Comparison of ENCODE assay signal across 17 cellular contexts in the genomic region with DNA sequence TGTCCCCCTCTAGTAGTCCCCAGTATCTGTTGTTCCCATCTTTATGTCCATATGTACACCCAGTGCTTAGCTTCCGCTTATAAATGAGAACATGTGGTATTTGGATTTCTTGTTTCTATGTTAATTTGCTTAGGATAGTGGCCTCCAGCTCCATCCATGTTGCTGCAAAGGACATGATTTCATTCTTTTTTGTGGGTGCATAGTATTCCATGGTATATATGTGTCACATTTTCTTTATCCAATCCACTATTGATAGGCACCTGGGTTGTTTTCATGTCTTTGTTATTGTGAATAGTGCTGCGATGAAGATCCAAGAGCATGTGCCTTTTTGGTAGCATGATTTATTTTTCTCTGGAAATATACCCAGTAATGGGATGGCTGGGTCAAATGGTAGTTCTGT. TPM values are rescaled to one million over a fixed set of nuclear protein-coding genes. Genes with fewer than 3 reads are reported as not detected.
A peak's percentile ranks its signal among the peaks of the same experiment; 100 is the strongest.
DNase-seq lines count a peak whose midpoint lies in the region; ATAC-seq, FAIRE-seq and TF ChIP-seq lines count a peak whose summit lies in the region.
"Had no signal": no experiment of that assay in that cellular context is flagged by ENCODE, and none has a peak within 500 bp of the region (broad histone marks: within the 10 kb centered on the region; RNA-seq: fewer than 3 reads in every experiment).

No MANE protein-coding gene starts in this region.

- peaks cover 47 to 70% (median 59%) of the 10 kb centered on the region in 4 donors for H3K4me1 Mint-ChIP-seq in CD4-positive, CD25-positive, alpha-beta regulatory T cell
- H3K4me1 Mint-ChIP-seq in endodermal cell, result peaks cover 16% of the 10 kb centered on the region
- H3K4me1 Mint-ChIP-seq in GM23338, result peaks cover 4% of the 10 kb centered on the region; the same call in 2 of the 3 replicates

- no peaks in the 10 kb centered on the region for H3K9me3 ChIP-seq in CD4-positive, CD25-positive, alpha-beta regulatory T cell (ENCODE audit: control insufficient read depth in 2 of 2, low read length in 2 of 2)
- peaks cover 3% of the 10 kb centered on the region; the same call in 1 of the 2 replicates for H3K9me3 ChIP-seq in Loucy (ENCODE audit: insufficient read depth, low read depth, low read length)
- peaks cover 39% of the 10 kb centered on the region for H3K9me3 ChIP-seq in endodermal cell (ENCODE audit: control insufficient read depth, low read length)
- no peaks in the 10 kb centered on the region for H3K9me3 ChIP-seq in SJCRH30 (replicated peaks)
- H3K9me3 ChIP-seq: BE2C had no signal

- H3K4me2 ChIP-seq in Loucy (ENCODE audit: low read depth, low read length, poor library complexity, severe bottlenecking) (peak overlapping the region; percentile 55), GM23338 (no peak overlapping the region)

- no peak overlapping the region for H3K4me3 Mint-ChIP-seq in CD4-positive, CD25-positive, alpha-beta regulatory T cell
- H3K4me3 Mint-ChIP-seq in endodermal cell (no peak overlapping the region), GM23338 (no peak overlapping the region)
- H3K4me3 Mint-ChIP-seq: CD4-positive, alpha-beta T cell; HFFc6 had no signal

- no peak for ATAC-seq in CD4-positive, CD25-positive, alpha-beta regulatory T cell (ENCODE audit: low read depth in 2 of 2)
- ATAC-seq in GM23338, result no peak
- ATAC-seq: GM12878 had no signal

- no peak for DNase-seq in CD4-positive, CD25-positive, alpha-beta regulatory T cell
- DNase-seq in endodermal cell, result no peak
- no peak for DNase-seq in D721Med (ENCODE audit: insufficient read length, low spot score)
- DNase-seq in SJCRH30, result no peak
- DNase-seq in GM23338 (ENCODE audit: low spot score), result no peak
- DNase-seq: BE2C; C1 segment of cervical spinal cord; CD4-positive, alpha-beta T cell; DND-41; EL; GM23248; HCEC 1CT; HFFc6 had no signal

- 100% methylated on average over 2 of the region's 2 CpGs; no CpG with 5 or more reads in 1 of the 2 experiments for WGBS in endodermal cell (ENCODE audit: insufficient coverage in 1 of 2, insufficient read length in 1 of 2), 2 experiments

- no peak for FAIRE-seq in D721Med (lab: Jason Lieb, UNC)
- FAIRE-seq: GM12878, H54 had no signal

- peaks cover 15% of the 10 kb centered on the region for H3K4me1 ChIP-seq in CD4-positive, CD25-positive, alpha-beta regulatory T cell (ENCODE audit: control insufficient read depth, insufficient read depth, low read length, poor library complexity, severe bottlenecking)
- H3K4me1 ChIP-seq in Loucy (ENCODE audit: insufficient read depth, low read length, poor library complexity, severe bottlenecking) (peaks cover 47% of the 10 kb centered on the region), endodermal cell (ENCODE audit: control insufficient read depth, insufficient read depth, low read length) (no peaks in the 10 kb centered on the region), SJCRH30 (peaks cover 7% of the 10 kb centered on the region), GM23338 (ENCODE audit: insufficient read depth) (peaks cover 6% of the 10 kb centered on the region)
- H3K4me1 ChIP-seq: BE2C had no signal

- H3K36me3 ChIP-seq in CD4-positive, CD25-positive, alpha-beta regulatory T cell (ENCODE audit: control insufficient read depth, insufficient read depth, low read length), result peaks cover 4% of the 10 kb centered on the region
- H3K36me3 ChIP-seq in Loucy (ENCODE audit: insufficient read depth, low read length), result peaks cover 13% of the 10 kb centered on the region; the same call in 1 of the 2 replicates
- H3K36me3 ChIP-seq in endodermal cell (ENCODE audit: control insufficient read depth, insufficient read depth, low read length), result peaks cover 18% of the 10 kb centered on the region
- H3K36me3 ChIP-seq in SJCRH30, result peaks cover 5% of the 10 kb centered on the region
- no peaks in the 10 kb centered on the region for H3K36me3 ChIP-seq in GM23338 (ENCODE audit: insufficient read depth)

- peaks cover 0 to 6% (median 3%) of the 10 kb centered on the region in 7 donors for H3K9me3 Mint-ChIP-seq in CD4-positive, CD25-positive, alpha-beta regulatory T cell
- H3K9me3 Mint-ChIP-seq in endodermal cell, result peaks cover 17% of the 10 kb centered on the region
- H3K9me3 Mint-ChIP-seq in GM23338, result no peaks in the 10 kb centered on the region; the same call in 2 of the 3 replicates
- H3K9me3 Mint-ChIP-seq: CD4-positive, alpha-beta T cell had no signal

- no peaks in the 10 kb centered on the region for H3K9me2 ChIP-seq in Loucy (replicated peaks; ENCODE audit: low read depth, low read length)
- H3K9me2 ChIP-seq in GM23338 (ENCODE audit: insufficient read depth), result no peaks in the 10 kb centered on the region

- H3F3A ChIP-seq in Loucy (ENCODE audit: low read depth) (no peaks in the 10 kb centered on the region), GM23338 (replicated peaks; ENCODE audit: low read depth) (no peaks in the 10 kb centered on the region)

- H3K79me2 ChIP-seq in Loucy (ENCODE audit: insufficient read depth, low read length) (peaks cover 97% of the 10 kb centered on the region), GM23338 (replicated peaks; ENCODE audit: insufficient read depth) (peaks cover 99% of the 10 kb centered on the region)

- no peak overlapping the region for H3K27ac ChIP-seq in CD4-positive, CD25-positive, alpha-beta regulatory T cell (ENCODE audit: insufficient read depth, low read length, poor library complexity, severe bottlenecking)
- H3K27ac ChIP-seq in endodermal cell (ENCODE audit: low read depth, low read length) (no peak overlapping the region), SJCRH30 (no peak overlapping the region), GM23338 (ENCODE audit: low read depth) (no peak overlapping the region)
- H3K27ac ChIP-seq: GM23248, HL-60 had no signal

- peak overlapping the region in 2 of 3 donors; percentile 27 to 72 for H3K27ac Mint-ChIP-seq in CD4-positive, CD25-positive, alpha-beta regulatory T cell
- H3K27ac Mint-ChIP-seq in endodermal cell, result no peak overlapping the region
- no peak overlapping the region for H3K27ac Mint-ChIP-seq in GM23338
- H3K27ac Mint-ChIP-seq: CD4-positive, alpha-beta T cell; HFFc6 had no signal

- peak overlapping the region; percentile 2 for H3K4me3 ChIP-seq in CD4-positive, CD25-positive, alpha-beta regulatory T cell (ENCODE audit: low read depth, low read length)
- H3K4me3 ChIP-seq in Loucy (ENCODE audit: low read length, poor library complexity, severe bottlenecking), result no peak overlapping the region
- peak overlapping the region; percentile 8 for H3K4me3 ChIP-seq in endodermal cell (ENCODE audit: low read length)
- no peak overlapping the region for H3K4me3 ChIP-seq in SJCRH30
- H3K4me3 ChIP-seq in GM23338, result no peak overlapping the region
- H3K4me3 ChIP-seq: GM12878, GM23248 had no signal

- H3K27me3 ChIP-seq in CD4-positive, CD25-positive, alpha-beta regulatory T cell (ENCODE audit: control insufficient read depth, insufficient read depth, low read length), result no peaks in the 10 kb centered on the region
- no peaks in the 10 kb centered on the region for H3K27me3 ChIP-seq in Loucy (ENCODE audit: insufficient read depth, low read length, poor library complexity, severe bottlenecking)
- H3K27me3 ChIP-seq in endodermal cell (ENCODE audit: control insufficient read depth, insufficient read depth, low read length, poor library complexity, severe bottlenecking), result no peaks in the 10 kb centered on the region
- no peaks in the 10 kb centered on the region for H3K27me3 ChIP-seq in SJCRH30
- H3K27me3 ChIP-seq in GM23338 (ENCODE audit: insufficient read depth), result no peaks in the 10 kb centered on the region; the same call in 1 of the 2 replicates
- H3K27me3 ChIP-seq: BE2C had no signal

- peaks cover 39% of the 10 kb centered on the region for H3K36me3 Mint-ChIP-seq in CD4-positive, CD25-positive, alpha-beta regulatory T cell
- H3K36me3 Mint-ChIP-seq in endodermal cell (ENCODE audit: low read depth) (peaks cover 36% of the 10 kb centered on the region), GM23338 (ENCODE audit: low read depth) (peaks cover 16% of the 10 kb centered on the region; the same call in 2 of the 3 replicates)

- H4K20me1 ChIP-seq in Loucy (ENCODE audit: insufficient read depth, low read length, poor library complexity, severe bottlenecking) (peaks cover 50% of the 10 kb centered on the region), GM23338 (replicated peaks; ENCODE audit: insufficient read depth) (peaks cover 7% of the 10 kb centered on the region; the same call in 1 of the 2 replicates)

- no peak overlapping the region for H2AFZ ChIP-seq in Loucy (ENCODE audit: low read length)
- H2AFZ ChIP-seq in GM23338, result no peak overlapping the region
- H2AFZ ChIP-seq: GM23248 had no signal

- no peak overlapping the region for H3K9ac ChIP-seq in Loucy (ENCODE audit: low read depth, low read length, poor library complexity, severe bottlenecking)
- H3K9ac ChIP-seq in endodermal cell (ENCODE audit: extremely low read depth, low read length, poor library complexity, severe bottlenecking), result no peak overlapping the region
- H3K9ac ChIP-seq: GM23248 had no signal

- TF ChIP-seq CTCF in Loucy (conservative IDR thresholded peaks at IDR 0.05; ENCODE audit: low read length), result no peak
- no peak for TF ChIP-seq CTCF in endodermal cell (conservative IDR thresholded peaks at IDR 0.05)
- TF ChIP-seq CTCF in D721Med (IDR thresholded peaks at IDR 0.05; ENCODE audit: insufficient read depth, missing control alignments), result no peak
- no peak for TF ChIP-seq CTCF in GM23338 (conservative IDR thresholded peaks at IDR 0.05; ENCODE audit: low read depth in 2 of 2)

- no peaks in the 10 kb centered on the region for H3K27me3 Mint-ChIP-seq in CD4-positive, CD25-positive, alpha-beta regulatory T cell
- H3K27me3 Mint-ChIP-seq in endodermal cell (ENCODE audit: insufficient read depth), result no peaks in the 10 kb centered on the region
- no peaks in the 10 kb centered on the region for H3K27me3 Mint-ChIP-seq in GM23338 (ENCODE audit: insufficient read depth, low read depth, poor library complexity)
- H3K27me3 Mint-ChIP-seq: CD4-positive, alpha-beta T cell had no signal

TF ChIP-seq in GM23338, 12 proteins besides CTCF, POLR2A, EP300 and RAD21 (continues in another document):
- TF ChIP-seq ZNF331 (CRISPR knock-in tag; IDR thresholded peaks at IDR 0.05; ENCODE audit: low read depth), result no peak

RNA-seq across cellular contexts. Expression of a gene that starts 6.3 kb away (rescaled TPM):
- total RNA-seq in CD4-positive, CD25-positive, alpha-beta regulatory T cell, result 54.7 TPM
- 10 to 100 TPM; 40.4 to 68.8 (median 48.9) TPM for polyA plus RNA-seq in CD4-positive, CD25-positive, alpha-beta regulatory T cell
- total RNA-seq in endodermal cell, result 10 to 100 TPM; 34.0 to 37.9 TPM
- polyA plus RNA-seq in endodermal cell (2013, experiment 1 of 2), result 40.6 TPM
- 38.8 TPM for polyA plus RNA-seq in endodermal cell (2013, experiment 2 of 2)
- 59.3 and 73.0 TPM in 2 replicates for total RNA-seq in SJCRH30 (2014; rRNA removed; shearing (Covaris generic))
- 26.8 and 32.4 TPM in 2 replicates for total RNA-seq in GM23338 (2014; rRNA removed; shearing (Covaris generic))
- 22.7 and 23.7 TPM in 2 replicates for polyA plus RNA-seq in GM23338 (2016; fragmentation: Nextera tagmentation; extraction: Ambion mirVana)

Comparison
In these comparisons a context has a peak if more than half of its experiments do, and no peak if none do; other contexts are left out.
1. H3K4me3 ChIP-seq: peak in CD4-positive, CD25-positive, alpha-beta regulatory T cell (single experiment) and endodermal cell (single experiment); none in Loucy (single experiment), SJCRH30 (single experiment) and GM23338 (single experiment).
2. H3K27ac Mint-ChIP-seq: peak in CD4-positive, CD25-positive, alpha-beta regulatory T cell (2 of 3); none in endodermal cell (single experiment) and GM23338 (single experiment).